Comparison of ENCODE assay signal across 1 cellular context in genomic region chr21:45591619-45592207, GRCh38.
TF ChIP-seq lines count a peak whose summit lies in the region.

No MANE protein-coding gene starts in this region.

TF ChIP-seq in K562, 482 proteins besides CTCF, POLR2A, EP300 and RAD21 (continued from another document and continues in another):
- TF ChIP-seq THRA (IDR thresholded peaks at IDR 0.05) (no peak), CREBBP (IDR thresholded peaks at IDR 0.05; ENCODE audit: low read depth, low read length) (no peak), KDM1A (IDR thresholded peaks at IDR 0.05) (no peak; a peak in 2 of 4 replicates), POLR2H (tag; IDR thresholded peaks at IDR 0.05; ENCODE audit: low read depth) (no peak), GMEB1 (CRISPR knock-in tag; IDR thresholded peaks at IDR 0.05) (no peak), TCF7L2 (IDR thresholded peaks at IDR 0.05; ENCODE audit: low read depth, low read length) (no peak), ZNF277 (CRISPR knock-in tag; IDR thresholded peaks at IDR 0.05; ENCODE audit: borderline replicate concordance) (no peak), GATAD2A (IDR thresholded peaks at IDR 0.05) (no peak), DNMT1 (IDR thresholded peaks at IDR 0.05) (peak; percentile 94; the same call in 1 of the 2 replicates), TCFL5 (CRISPR knock-in tag; conservative IDR thresholded peaks at IDR 0.05) (no peak), BHLHE40 (IDR thresholded peaks at IDR 0.05; ENCODE audit: low read length) (no peak), HCFC1 (IDR thresholded peaks at IDR 0.05; ENCODE audit: low read depth, low read length) (no peak), TAF1 (IDR thresholded peaks at IDR 0.05; ENCODE audit: control insufficient read depth, extremely low read depth, insufficient read depth, low read length, severe bottlenecking) (no peak), ZNF57 (CRISPR knock-in tag; IDR thresholded peaks at IDR 0.05) (no peak), SMARCA5 (IDR thresholded peaks at IDR 0.05) (peak; percentile 89; the same call in 1 of the 2 replicates), ZNF165 (CRISPR knock-in tag; IDR thresholded peaks at IDR 0.05; ENCODE audit: borderline replicate concordance) (no peak), RBM15 (IDR thresholded peaks at IDR 0.05; ENCODE audit: insufficient read depth, low read length) (no peak), HBP1 (CRISPR knock-in tag; IDR thresholded peaks at IDR 0.05) (peak; percentile 82), KAT7 (CRISPR knock-in tag; IDR thresholded peaks at IDR 0.05; ENCODE audit: borderline replicate concordance) (no peak), CEBPG (CRISPR knock-in tag; IDR thresholded peaks at IDR 0.05) (no peak), CEBPG (tag; conservative IDR thresholded peaks at IDR 0.05 in 1 of 2, IDR thresholded peaks at IDR 0.05 in 1 of 2) (no peak), PTRF (tag; IDR thresholded peaks at IDR 0.05) (no peak), ZNF232 (CRISPR knock-in tag; IDR thresholded peaks at IDR 0.05) (no peak), POLR2G (IDR thresholded peaks at IDR 0.05; ENCODE audit: low read depth, low read length) (no peak), FOXA3 (CRISPR knock-in tag; conservative IDR thresholded peaks at IDR 0.05 in 1 of 2, IDR thresholded peaks at IDR 0.05 in 1 of 2) (no peak), ZNF436 (CRISPR knock-in tag; IDR thresholded peaks at IDR 0.05) (no peak), CREM (IDR thresholded peaks at IDR 0.05; ENCODE audit: low read depth) (no peak), RAD51 (IDR thresholded peaks at IDR 0.05; ENCODE audit: borderline replicate concordance, low read depth) (no peak), ETV1 (tag; conservative IDR thresholded peaks at IDR 0.05; ENCODE audit: low read depth) (no peak), SREBF2 (CRISPR knock-in tag; IDR thresholded peaks at IDR 0.05) (no peak), CBX3 (IDR thresholded peaks at IDR 0.05; ENCODE audit: borderline replicate concordance in 1 of 2, low read length in 2 of 2) (peak in 1 of 2 experiments; percentile 29; a peak in 1 of 3 replicates), HDAC1 (IDR thresholded peaks at IDR 0.05) (peak in 1 of 2 experiments; percentile 28; a peak in 3 of 4 replicates), STAT6 (CRISPR knock-in tag; IDR thresholded peaks at IDR 0.05) (no peak), BDP1 (IDR thresholded peaks at IDR 0.05; ENCODE audit: insufficient read depth, insufficient read length) (no peak), RHOXF2B (CRISPR knock-in tag; conservative IDR thresholded peaks at IDR 0.05) (no peak), MECOM (CRISPR knock-in tag; IDR thresholded peaks at IDR 0.05) (no peak), GABPB2 (CRISPR knock-in tag; conservative IDR thresholded peaks at IDR 0.05) (no peak), TAF9B (IDR thresholded peaks at IDR 0.05; ENCODE audit: partially characterized antibody) (no peak), ZNF398 (CRISPR knock-in tag; IDR thresholded peaks at IDR 0.05) (no peak), SMAD3 (CRISPR knock-in tag; conservative IDR thresholded peaks at IDR 0.05) (no peak), ZBTB1 (CRISPR knock-in tag; IDR thresholded peaks at IDR 0.05; ENCODE audit: borderline replicate concordance, low read depth) (no peak), ZFX (CRISPR knock-in tag; IDR thresholded peaks at IDR 0.05) (no peak), ZNF280A (IDR thresholded peaks at IDR 0.05; ENCODE audit: low read depth, partially characterized antibody) (no peak), FOS (IDR thresholded peaks at IDR 0.05; ENCODE audit: extremely low read depth, insufficient read length) (no peak), MLX (CRISPR knock-in tag; conservative IDR thresholded peaks at IDR 0.05) (no peak), KLF6 (CRISPR knock-in tag; IDR thresholded peaks at IDR 0.05; ENCODE audit: borderline replicate concordance) (no peak), CHD2 (IDR thresholded peaks at IDR 0.05; ENCODE audit: low read depth, low read length) (no peak), SRSF7 (optimal IDR thresholded peaks at IDR 0.05; ENCODE audit: low read depth, low read length) (no peak), TFAM (CRISPR knock-in tag; conservative IDR thresholded peaks at IDR 0.05) (no peak), ZFP36 (IDR thresholded peaks at IDR 0.05; ENCODE audit: low read depth, low read length, partially characterized antibody) (no peak), ARID2 (IDR thresholded peaks at IDR 0.05) (peak; percentile 71), ZNF140 (CRISPR knock-in tag; IDR thresholded peaks at IDR 0.05) (no peak), HNRNPK (IDR thresholded peaks at IDR 0.05; ENCODE audit: low read depth, low read length, poor library complexity, severe bottlenecking) (no peak), NR3C1 (CRISPR knock-in tag; IDR thresholded peaks at IDR 0.05) (no peak), ZNF395 (CRISPR knock-in tag; IDR thresholded peaks at IDR 0.05) (no peak), MYBL2 (IDR thresholded peaks at IDR 0.05; ENCODE audit: low read depth) (no peak), MYBL2 (CRISPR knock-in tag; IDR thresholded peaks at IDR 0.05; ENCODE audit: borderline replicate concordance) (no peak), ASH1L (IDR thresholded peaks at IDR 0.05; ENCODE audit: borderline replicate concordance, low read depth, partially characterized antibody) (peak; percentile 40), MAFF (IDR thresholded peaks at IDR 0.05; ENCODE audit: low read length) (no peak), IRF9 (tag; IDR thresholded peaks at IDR 0.05) (no peak), NFE2L1 (tag; IDR thresholded peaks at IDR 0.05; ENCODE audit: borderline replicate concordance, low read depth) (no peak)
